In genomic region chr18:75344615-75345014, GRCh38 we compare ENCODE assay signal across 1 cellular context.
TF ChIP-seq lines count a peak whose summit lies in the region.

No MANE protein-coding gene starts in this region.

TF ChIP-seq in GM23338, 12 proteins besides CTCF, POLR2A, EP300 and RAD21 (continued from another document):
- TF ChIP-seq ZNF462 (CRISPR knock-in tag; IDR thresholded peaks at IDR 0.05): no peak
